In genomic region chr9:117782931-117783788, GRCh38 we compare ENCODE assay signal across 8 cellular contexts.
DNase-seq lines count a peak whose midpoint lies in the region; ATAC-seq and TF ChIP-seq lines count a peak whose summit lies in the region.

No MANE protein-coding gene starts in this region.

- peak overlapping the region; percentile 15 to 34 for H3K4me3 ChIP-seq in left lung

- no peaks in the 10 kb centered on the region for H3K9me3 ChIP-seq in left lung

- intact Hi-C loops in left lung (cut with DNase I), result no loop called here

- DNase-seq in AML-193 (lab: John Stamatoyannopoulos, UW), result peak; percentile 72 to 79
- peak; percentile 63 for DNase-seq in NCI-H2196 treated with DMSO at 0.1 percent for 48 hours (lab: John Stamatoyannopoulos, UW; ENCODE audit: unreplicated experiment)
- DNase-seq in activated CD4-positive, alpha-beta T cell treated with anti-CD3 and anti-CD28 coated beads for 1 hour, result peak; percentile 18
- DNase-seq in left lung, result peak; percentile 67 to 73
- peak; percentile 43 to 49 for DNase-seq in stimulated activated CD4-positive, alpha-beta T cell treated with anti-CD3 and anti-CD28 coated beads, Interleukin-2, amount 100 ng/mL, for 24 hours

- H3K4me1 ChIP-seq in left lung, result peaks cover 0 to 32% of the 10 kb centered on the region in 2 donors

- no peaks in the 10 kb centered on the region for H3K27me3 ChIP-seq in left lung

- H3K27ac ChIP-seq in cingulate gyrus (ENCODE audit: low read depth, low read length) (peak overlapping the region; percentile 62), left lung (peak overlapping the region in 1 of 2 donors; percentile 84)

- peak; percentile 46 to 65 for TF ChIP-seq CTCF in left lung (IDR thresholded peaks at IDR 0.05)

- ATAC-seq in GM18873 (IDR thresholded peaks at IDR 0.05; ENCODE audit: low FRiP score, unreplicated experiment) (peak; percentile 81), HG03103 (IDR thresholded peaks at IDR 0.05; ENCODE audit: low read depth, unreplicated experiment) (peak; percentile 59), left lung (peak; percentile 97)

- H3K36me3 ChIP-seq in left lung, result no peaks in the 10 kb centered on the region

Comparison
In these comparisons a context has a peak if more than half of its experiments do, and no peak if none do; other contexts are left out.
1. DNase-seq: peak in every context shown above with its lines; median percentile 76 in AML-193; 70 in left lung; 63 in NCI-H2196 treated with DMSO at 0.1 percent for 48 hours; 46 in stimulated activated CD4-positive, alpha-beta T cell treated with anti-CD3 and anti-CD28 coated beads, Interleukin-2, amount 100 ng/mL, for 24 hours; 18 in activated CD4-positive, alpha-beta T cell treated with anti-CD3 and anti-CD28 coated beads for 1 hour.